Comparison of ENCODE assay signal across 27 cellular contexts in the genomic region with DNA sequence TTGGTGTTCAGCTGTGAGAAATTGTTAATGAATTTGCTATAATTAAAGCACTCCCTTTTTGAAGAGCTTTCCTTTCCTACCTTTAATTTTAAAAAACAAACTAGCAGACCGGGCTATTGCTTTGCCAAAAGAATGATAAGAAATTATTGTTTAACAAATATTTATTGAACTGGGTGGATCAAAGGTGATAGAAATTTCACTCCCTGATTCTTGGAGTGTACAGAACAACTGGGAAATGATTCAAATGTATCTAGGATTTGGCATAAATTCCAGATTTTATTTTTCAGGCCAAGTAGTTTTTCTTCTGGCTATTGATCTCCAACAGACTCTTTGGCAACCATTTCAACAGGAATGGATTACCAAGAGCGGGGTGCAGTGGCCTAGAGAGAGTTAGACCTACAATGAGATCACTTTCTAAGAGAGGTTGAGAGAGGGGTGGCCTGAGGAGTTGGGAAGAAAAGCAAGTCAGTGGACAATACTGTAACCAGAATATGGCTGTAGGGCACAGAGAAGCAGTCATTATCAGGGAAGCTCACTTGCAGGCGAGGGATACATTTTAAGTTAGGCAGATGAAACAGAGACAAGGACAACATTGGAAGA.
"Had no signal": no experiment of that assay in that cellular context is flagged by ENCODE, and none has a peak within 500 bp of the region (broad histone marks: within the 10 kb centered on the region; RNA-seq: fewer than 3 reads in every experiment).

No MANE protein-coding gene starts in this region.

- H3K9me3 Mint-ChIP-seq: activated naive CD8-positive, alpha-beta T cell treated with anti-CD3 and anti-CD28 coated beads for 36 hours had no signal

- H3K4me3 Mint-ChIP-seq: activated naive CD8-positive, alpha-beta T cell treated with anti-CD3 and anti-CD28 coated beads for 36 hours; brain; effector memory CD8-positive, alpha-beta T cell; naive thymus-derived CD8-positive, alpha-beta T cell; stimulated activated naive B cell treated with anti-CD40 and anti-IgM and Interleukin-4, amounts not matched to agents 10 μg/mL and 1 μg/mL and 100 μg/mL, for 72 hours had no signal

- FAIRE-seq: endothelial cell of umbilical vein had no signal

- H3K27me3 ChIP-seq: adrenal gland, gastroesophageal sphincter, hepatocyte, stomach, thyroid gland, upper lobe of right lung had no signal

- H3K27me3 Mint-ChIP-seq: activated naive CD8-positive, alpha-beta T cell treated with anti-CD3 and anti-CD28 coated beads for 36 hours; brain; effector memory CD8-positive, alpha-beta T cell; naive thymus-derived CD8-positive, alpha-beta T cell; stimulated activated naive B cell treated with anti-CD40 and anti-IgM and Interleukin-4, amounts not matched to agents 10 μg/mL and 1 μg/mL and 100 μg/mL, for 72 hours had no signal

- ATAC-seq: effector memory CD8-positive, alpha-beta T cell; gastroesophageal sphincter; naive thymus-derived CD8-positive, alpha-beta T cell; right cardiac atrium; stimulated activated naive B cell treated with anti-CD40 and anti-IgM and Interleukin-4, amounts not matched to agents 10 μg/mL and 1 μg/mL and 100 μg/mL, for 72 hours; upper lobe of right lung had no signal

- H3K4me2 ChIP-seq: hepatocyte had no signal

- H3K9me3 ChIP-seq: adrenal gland, gastroesophageal sphincter, stomach, thyroid gland, upper lobe of right lung had no signal

- DNase-seq: activated CD4-positive, alpha-beta T cell treated with anti-CD3 and anti-CD28 coated beads for 48 hours; activated CD4-positive, alpha-beta T cell treated with anti-CD3 and anti-CD28 coated beads, Interleukin-2, amount 50 U/mL, for 48 hours; activated CD8-positive, alpha-beta memory T cell treated with anti-CD3 and anti-CD28 coated beads for 24 hours; activated effector memory CD4-positive, alpha-beta T cell treated with Interleukin-2 at 50 U/mL for 16 hours; activated naive CD4-positive, alpha-beta T cell treated with Interleukin-2 at 50 U/mL for 16 hours; activated naive CD8-positive, alpha-beta T cell treated with anti-CD3 and anti-CD28 coated beads for 36 hours; adrenal gland; aorta; caudate nucleus; cortex of kidney; effector memory CD8-positive, alpha-beta T cell; islet precursor cell; midbrain; naive thymus-derived CD8-positive, alpha-beta T cell; posterior cingulate gyrus; right cardiac atrium; stimulated activated CD4-positive, alpha-beta T cell treated with anti-CD3 and anti-CD28 coated beads, Interleukin-1b, Interleukin-23, amount 100 ng/mL, for 48 hours; stimulated activated CD4-positive, alpha-beta T cell treated with anti-CD3 and anti-CD28 coated beads, Interleukin-4, amount 100 ng/mL, for 4 hours; stimulated activated CD8-positive, alpha-beta memory T cell treated with anti-CD3 and anti-CD28 coated beads, Interleukin-4, amount 100 ng/mL, for 48 hours; stimulated activated naive B cell treated with anti-CD40 and anti-IgM and Interleukin-4, amounts not matched to agents 10 μg/mL and 1 μg/mL and 100 μg/mL, for 72 hours; stomach; thyroid gland; upper lobe of right lung had no signal

- H3K36me3 ChIP-seq: adrenal gland, gastroesophageal sphincter, stomach, thyroid gland, upper lobe of right lung had no signal

- H3K4me1 Mint-ChIP-seq: activated naive CD8-positive, alpha-beta T cell treated with anti-CD3 and anti-CD28 coated beads for 36 hours; naive thymus-derived CD8-positive, alpha-beta T cell; stimulated activated naive B cell treated with anti-CD40 and anti-IgM and Interleukin-4, amounts not matched to agents 10 μg/mL and 1 μg/mL and 100 μg/mL, for 72 hours had no signal

- H3K27ac Mint-ChIP-seq: activated naive CD8-positive, alpha-beta T cell treated with anti-CD3 and anti-CD28 coated beads for 36 hours; effector memory CD8-positive, alpha-beta T cell; naive thymus-derived CD8-positive, alpha-beta T cell; stimulated activated naive B cell treated with anti-CD40 and anti-IgM and Interleukin-4, amounts not matched to agents 10 μg/mL and 1 μg/mL and 100 μg/mL, for 72 hours had no signal

- H3K27ac ChIP-seq: adrenal gland, gastroesophageal sphincter, hepatocyte, stomach, thyroid gland, upper lobe of right lung had no signal

- H3K4me1 ChIP-seq: stomach had no signal

- H2AFZ ChIP-seq: hepatocyte had no signal

- H3K36me3 Mint-ChIP-seq: activated naive CD8-positive, alpha-beta T cell treated with anti-CD3 and anti-CD28 coated beads for 36 hours; brain; naive thymus-derived CD8-positive, alpha-beta T cell; stimulated activated naive B cell treated with anti-CD40 and anti-IgM and Interleukin-4, amounts not matched to agents 10 μg/mL and 1 μg/mL and 100 μg/mL, for 72 hours had no signal

- H3K4me3 ChIP-seq: adrenal gland, gastroesophageal sphincter, hepatocyte, stomach, thyroid gland, upper lobe of right lung had no signal
